8 cellular contexts compared by ENCODE assay signal in genomic region chr11:17353228-17354021, GRCh38. TPM values are rescaled to one million over a fixed set of nuclear protein-coding genes. Genes with fewer than 3 reads are reported as not detected.
DNase-seq lines count a peak whose midpoint lies in the region; ATAC-seq, FAIRE-seq and TF ChIP-seq lines count a peak whose summit lies in the region.

No MANE protein-coding gene starts in this region.

- H3K4me3 Mint-ChIP-seq in HFFc6, result peak overlapping the region; percentile 95
- H3K4me3 Mint-ChIP-seq in central memory CD8-positive, alpha-beta T cell, result peak overlapping the region; percentile 88

- H3K79me2 ChIP-seq in keratinocyte (ENCODE audit: control insufficient read depth, insufficient read depth, low read length), result no peaks in the 10 kb centered on the region

- no peak for FAIRE-seq in keratinocyte (lab: Jason Lieb, UNC)

- H3K9me1 ChIP-seq in keratinocyte (ENCODE audit: control insufficient read depth, extremely low read depth, insufficient read depth, low read length), result no peaks in the 10 kb centered on the region

- H3K4me3 ChIP-seq in keratinocyte (ENCODE audit: control insufficient read depth in 2 of 3, extremely low read depth in 1 of 3, insufficient read depth in 2 of 3, low read depth in 1 of 3, low read length in 3 of 3), result peak overlapping the region; percentile 51 to 89 (median 78)

- peak overlapping the region; percentile 91 for H3K27ac Mint-ChIP-seq in HFFc6
- H3K27ac Mint-ChIP-seq in central memory CD8-positive, alpha-beta T cell (ENCODE audit: low read depth), result peak overlapping the region; percentile 96

- no peaks in the 10 kb centered on the region for H3K27me3 ChIP-seq in keratinocyte (ENCODE audit: control insufficient read depth, extremely low read depth, insufficient read depth, low read length)

- peaks cover 10% of the 10 kb centered on the region for H3K4me1 ChIP-seq in keratinocyte (ENCODE audit: control insufficient read depth, extremely low read depth, insufficient read depth, low read length)

- dilution Hi-C loops in keratinocyte (cut with MboI; ENCODE audit: extremely low pct_ligation_motif_present, low sequenced_read_pairs), result no loop called here

- H2AFZ ChIP-seq in keratinocyte (ENCODE audit: control insufficient read depth, low read length), result peak overlapping the region; percentile 86

- peaks cover 2% of the 10 kb centered on the region for H3K27me3 Mint-ChIP-seq in HFFc6 (ENCODE audit: insufficient read depth)
- no peaks in the 10 kb centered on the region for H3K27me3 Mint-ChIP-seq in central memory CD8-positive, alpha-beta T cell

- peaks cover 0 to 2% of the 10 kb centered on the region in 2 experiments for H3K36me3 ChIP-seq in keratinocyte (ENCODE audit: control insufficient read depth in 2 of 2, extremely low read depth in 1 of 2, insufficient read depth in 2 of 2, low read length in 2 of 2)

- peak overlapping the region; percentile 98 for H3K4me2 ChIP-seq in keratinocyte (ENCODE audit: control insufficient read depth, extremely low read depth, insufficient read depth, low read depth, low read length)

- peaks cover 7% of the 10 kb centered on the region; the same call in 1 of the 2 replicates for H3K36me3 Mint-ChIP-seq in HFFc6 (ENCODE audit: low read depth)
- H3K36me3 Mint-ChIP-seq in central memory CD8-positive, alpha-beta T cell (ENCODE audit: insufficient read depth), result peaks cover 16% of the 10 kb centered on the region

- no peaks in the 10 kb centered on the region for H3K9me3 ChIP-seq in keratinocyte (ENCODE audit: control insufficient read depth, low read depth, low read length)

- H3K27ac ChIP-seq in keratinocyte (ENCODE audit: control insufficient read depth, insufficient read depth, low read length), result peak overlapping the region; percentile 67

- H3K4me1 Mint-ChIP-seq in HFFc6 (ENCODE audit: low read depth), result peaks cover 32% of the 10 kb centered on the region
- H3K4me1 Mint-ChIP-seq in central memory CD8-positive, alpha-beta T cell, result peaks cover 34% of the 10 kb centered on the region

- ATAC-seq in activated CD4-positive, CD25-positive, alpha-beta regulatory T cell treated with anti-CD3 and anti-CD28 coated beads, Interleukin-2, amount 50 U/mL, for 24 hours, result peak; percentile 22 to 25
- ATAC-seq in central memory CD8-positive, alpha-beta T cell (replicated peaks; ENCODE audit: extremely low read depth, poor library complexity, severe bottlenecking), result peak; percentile 14
- ATAC-seq in GM21576 (IDR thresholded peaks at IDR 0.05; ENCODE audit: unreplicated experiment), result no peak

- peak overlapping the region; percentile 78 for H3K9ac ChIP-seq in keratinocyte (ENCODE audit: control insufficient read depth, extremely low read depth, insufficient read depth, low read length)

- no peaks in the 10 kb centered on the region for H3K9me3 Mint-ChIP-seq in HFFc6
- H3K9me3 Mint-ChIP-seq in central memory CD8-positive, alpha-beta T cell, result no peaks in the 10 kb centered on the region

- H4K20me1 ChIP-seq in keratinocyte (ENCODE audit: control insufficient read depth, extremely low read depth, insufficient read depth, low read length), result no peaks in the 10 kb centered on the region

- DNase-seq in DMS 273 (lab: John Stamatoyannopoulos, UW; ENCODE audit: unreplicated experiment) (peak; percentile 83), HFFc6 (peak; percentile 73), NCI-H2227 treated with DMSO at 0.1 percent for 48 hours (lab: John Stamatoyannopoulos, UW) (peak; percentile 74), keratinocyte (ENCODE audit: low read depth, low spot score) (no peak)
- peak; percentile 16 to 19 for DNase-seq in central memory CD8-positive, alpha-beta T cell (ENCODE audit: low spot score in 2 of 2)
- peak; percentile 29 to 64 for DNase-seq in stimulated activated CD4-positive, alpha-beta T cell treated with anti-CD3 and anti-CD28 coated beads, Interleukin-12 subunit alpha, Interleukin-12 subunit beta, amount 100 ng/mL, for 24 hours (ENCODE audit: low read depth in 2 of 2)

- peak; percentile 26; the same call in 1 of the 2 replicates for TF ChIP-seq CTCF in HFFc6 (IDR thresholded peaks at IDR 0.05)
- no peak for TF ChIP-seq CTCF in keratinocyte (optimal IDR thresholded peaks at IDR 0.05 in 1 of 3, IDR thresholded peaks at IDR 0.05 in 1 of 3, conservative IDR thresholded peaks at IDR 0.05 in 1 of 3; ENCODE audit: extremely low read depth in 1 of 3, insufficient read depth in 2 of 3, low read length in 3 of 3)

RNA-seq across cellular contexts. Expression of gene NCR3LG1, which starts 1.8 kb away (rescaled TPM):
- 1 to 10 TPM; 2.2 to 3.4 (median 2.5) TPM for total RNA-seq in HFFc6 (2021; fragmentation: NEBNext Ultra II Directional; extraction: Animal tissue kit (Norgen Biotek cat#: 25700))
- polyA plus RNA-seq in keratinocyte, result 3.2 to 3.9 TPM (median 3.5 TPM) in 3 replicates
- polyA plus RNA-seq in keratinocyte (2011; ENCODE audit: low read depth), result 1.3 TPM
- 1.2 and 1.4 TPM in 2 replicates for polyA plus RNA-seq in keratinocyte (2011; cell fraction: cytosol; rRNA removed)
- 9.6 TPM in 2 replicates for polyA plus RNA-seq in keratinocyte (2011; cell fraction: nucleus; rRNA removed)
- 1.6 and 2.2 TPM in 2 replicates for polyA plus RNA-seq in keratinocyte (2012; ENCODE audit: low replicate concordance)
- polyA minus RNA-seq in keratinocyte, result 4.6 to 9.3 TPM (median 6.4 TPM) in 3 replicates
- polyA minus RNA-seq in keratinocyte (2011; cell fraction: cytosol; rRNA and poly(A)+ RNA removed), result 4.8 TPM
- polyA minus RNA-seq in keratinocyte (2011; cell fraction: nucleus; rRNA and poly(A)+ RNA removed), result 9.8 and 15.9 TPM in 2 replicates

RNA-seq across cellular contexts. Expression of gene KCNJ11, which starts 35.0 kb away (rescaled TPM):
- not detected for total RNA-seq in HFFc6 (2021; fragmentation: NEBNext Ultra II Directional; extraction: Animal tissue kit (Norgen Biotek cat#: 25700))
- 0.03 TPM in 1 of 3 replicates, not detected in the others for polyA plus RNA-seq in keratinocyte
- not detected for polyA plus RNA-seq in keratinocyte (2011; ENCODE audit: low read depth)
- polyA plus RNA-seq in keratinocyte (2011; cell fraction: cytosol; rRNA removed), result not detected in 2 replicates
- polyA plus RNA-seq in keratinocyte (2011; cell fraction: nucleus; rRNA removed), result not detected in 2 replicates
- 0.10 and 0.11 TPM in 2 replicates for polyA plus RNA-seq in keratinocyte (2012; ENCODE audit: low replicate concordance)
- not detected in 3 replicates for polyA minus RNA-seq in keratinocyte
- polyA minus RNA-seq in keratinocyte (2011; cell fraction: cytosol; rRNA and poly(A)+ RNA removed), result not detected
- polyA minus RNA-seq in keratinocyte (2011; cell fraction: nucleus; rRNA and poly(A)+ RNA removed), result not detected in 2 replicates
